In genomic region chr3:52473031-52473430, GRCh38 we compare ENCODE assay signal across 20 cellular contexts. TPM values are rescaled to one million over a fixed set of nuclear protein-coding genes. Genes with fewer than 3 reads are reported as not detected.
"Had no signal": no experiment of that assay in that cellular context is flagged by ENCODE, and none has a peak within 500 bp of the region (broad histone marks: within the 10 kb centered on the region; RNA-seq: fewer than 3 reads in every experiment).

No MANE protein-coding gene starts in this region.

- DNase-seq: activated CD4-positive, alpha-beta T cell treated with anti-CD3 and anti-CD28 coated beads for 1 hour; activated CD8-positive, alpha-beta memory T cell treated with anti-CD3 and anti-CD28 coated beads for 24 hours; activated gamma-delta T cell treated with Interleukin-2 at 50 U/mL for 16 hours; dorsolateral prefrontal cortex; foreskin melanocyte; kidney; mesenchymal stem cell; mucosa of descending colon; pancreas; sigmoid colon; stimulated activated naive CD8-positive, alpha-beta T cell treated with anti-CD3 and anti-CD28 coated beads, Interleukin-15, Interleukin-2, amounts not matched to agents 100 U/mL and 50 U/mL, for 24 hours; substantia nigra had no signal

- H3K27me3 ChIP-seq: adrenal gland, dorsolateral prefrontal cortex, pancreas, sigmoid colon, tibial nerve, vagina had no signal

- H3K4me1 ChIP-seq: pancreas had no signal

- ATAC-seq: activated naive CD4-positive, alpha-beta T cell treated with anti-CD3 and anti-CD28 coated beads, Interleukin-2, amount 50 U/mL, for 72 hours; mucosa of descending colon; naive thymus-derived CD8-positive, alpha-beta T cell; stimulated activated naive CD8-positive, alpha-beta T cell treated with anti-CD3 and anti-CD28 coated beads, Interleukin-15, Interleukin-2, amounts not matched to agents 100 U/mL and 50 U/mL, for 24 hours had no signal

- H3K27ac ChIP-seq: pancreas, sigmoid colon, vagina had no signal

- H3K9me3 ChIP-seq: adrenal gland, mucosa of descending colon, pancreas, sigmoid colon, tibial nerve, vagina had no signal

- H3K4me3 ChIP-seq: adrenal gland, dorsolateral prefrontal cortex, mucosa of descending colon, pancreas, sigmoid colon, tibial nerve, vagina had no signal

RNA-seq across cellular contexts. Expression of gene TNNC1, which starts 19.2 kb away (rescaled TPM):
- total RNA-seq: pulmonary artery endothelial cell had no signal

RNA-seq across cellular contexts. Expression of gene STAB1, which starts 22.1 kb away (rescaled TPM):
- total RNA-seq: chondrocyte had no signal
- polyA plus RNA-seq: naive thymus-derived CD8-positive, alpha-beta T cell had no signal

RNA-seq across cellular contexts. Expression of gene SEMA3G, which starts 28.1 kb away (rescaled TPM):
- total RNA-seq: naive thymus-derived CD8-positive, alpha-beta T cell; T-helper 1 cell treated with Interleukin-12 subunit alpha and Interleukin-12 subunit beta and Interleukin-4 antibody, amounts not matched to agents 30 ng/mL and 1 ng/mL, for 36 hours had no signal
- polyA plus RNA-seq: naive thymus-derived CD8-positive, alpha-beta T cell had no signal
